9 cellular contexts compared by ENCODE assay signal in genomic region chr15:57541805-57542504, GRCh38. TPM values are rescaled to one million over a fixed set of nuclear protein-coding genes. Genes with fewer than 3 reads are reported as not detected.
DNase-seq lines count a peak whose midpoint lies in the region; ATAC-seq, FAIRE-seq and TF ChIP-seq lines count a peak whose summit lies in the region.
"Had no signal": no experiment of that assay in that cellular context is flagged by ENCODE, and none has a peak within 500 bp of the region (broad histone marks: within the 10 kb centered on the region; RNA-seq: fewer than 3 reads in every experiment).

No MANE protein-coding gene starts in this region.

- ATAC-seq in CD8-positive, alpha-beta T cell, result no peak
- no peak for ATAC-seq in HG03139 (IDR thresholded peaks at IDR 0.05; ENCODE audit: unreplicated experiment)
- ATAC-seq in stimulated activated memory B cell treated with anti-CD40 and anti-IgM and Interleukin-4, amounts not matched to agents 10 μg/mL and 1 μg/mL and 100 μg/mL, for 72 hours, result no peak

- H3K4me1 Mint-ChIP-seq in CD8-positive, alpha-beta T cell (ENCODE audit: low read depth), result no peaks in the 10 kb centered on the region
- H3K4me1 Mint-ChIP-seq in stimulated activated memory B cell treated with anti-CD40 and anti-IgM and Interleukin-4, amounts not matched to agents 10 μg/mL and 1 μg/mL and 100 μg/mL, for 72 hours, result peaks cover 8% of the 10 kb centered on the region

- no peak overlapping the region for H3K27ac Mint-ChIP-seq in CD8-positive, alpha-beta T cell
- H3K27ac Mint-ChIP-seq in stimulated activated memory B cell treated with anti-CD40 and anti-IgM and Interleukin-4, amounts not matched to agents 10 μg/mL and 1 μg/mL and 100 μg/mL, for 72 hours, result no peak overlapping the region

- CTCF ChIA-PET in CD8-positive, alpha-beta T cell (lab: Charles Lee), result interaction anchor here (0.7 to 2.3 kb wide), 9 partner anchors 9 to 123 kb away, joined by 3 to 8 read pairs (median 4); no protein-coding TSS in a partner anchor

- no peaks in the 10 kb centered on the region for H3K36me3 ChIP-seq in CD8-positive, alpha-beta T cell (ENCODE audit: insufficient read depth, low read length)
- H3K36me3 ChIP-seq in brain microvascular endothelial cell (replicated peaks) (no peaks in the 10 kb centered on the region), keratinocyte (ENCODE audit: control insufficient read depth in 2 of 2, extremely low read depth in 1 of 2, insufficient read depth in 2 of 2, low read length in 2 of 2) (no peaks in the 10 kb centered on the region)

- H3K27me3 Mint-ChIP-seq in CD8-positive, alpha-beta T cell (ENCODE audit: low read depth), result no peaks in the 10 kb centered on the region
- H3K27me3 Mint-ChIP-seq in stimulated activated memory B cell treated with anti-CD40 and anti-IgM and Interleukin-4, amounts not matched to agents 10 μg/mL and 1 μg/mL and 100 μg/mL, for 72 hours, result peaks cover 41% of the 10 kb centered on the region

- H3K27ac ChIP-seq in CD8-positive, alpha-beta T cell (ENCODE audit: low read depth, low read length), result no peak overlapping the region
- H3K27ac ChIP-seq in brain microvascular endothelial cell (no peak overlapping the region), keratinocyte (ENCODE audit: control insufficient read depth, insufficient read depth, low read length) (no peak overlapping the region)
- H3K27ac ChIP-seq: SK-N-MC had no signal

- H3K4me2 ChIP-seq in keratinocyte (ENCODE audit: control insufficient read depth, extremely low read depth, insufficient read depth, low read depth, low read length), result no peak overlapping the region

- in situ Hi-C loops in brain microvascular endothelial cell (cut with HindIII; ENCODE audit: low pct_ligation_motif_present, low sequenced_read_pairs), result no loop called here

- no peak overlapping the region for H3K4me3 Mint-ChIP-seq in CD8-positive, alpha-beta T cell
- no peak overlapping the region for H3K4me3 Mint-ChIP-seq in stimulated activated memory B cell treated with anti-CD40 and anti-IgM and Interleukin-4, amounts not matched to agents 10 μg/mL and 1 μg/mL and 100 μg/mL, for 72 hours

- POLR2A ChIA-PET in CD8-positive, alpha-beta T cell (lab: Charles Lee), result no interaction called here

- DNase-seq in CD8-positive, alpha-beta T cell, result peak in 2 of 7 experiments; percentile 10 to 26
- peak; percentile 26 for DNase-seq in H54 (ENCODE audit: insufficient read length, low spot score)
- peak; percentile 9 for DNase-seq in NOMO-1 treated with DMSO at 0.1 percent for 48 hours (lab: John Stamatoyannopoulos, UW; ENCODE audit: unreplicated experiment)
- peak; percentile 80 for DNase-seq in brain microvascular endothelial cell
- no peak for DNase-seq in keratinocyte (ENCODE audit: low read depth, low spot score)
- DNase-seq in stimulated activated CD4-positive, alpha-beta T cell treated with anti-CD3 and anti-CD28 coated beads, Interleukin-4, amount 100 ng/mL, for 48 hours (ENCODE audit: low read depth in 2 of 2), result peak; percentile 20 to 26

- peak; percentile 33 for TF ChIP-seq CTCF in CD8-positive, alpha-beta T cell (IDR thresholded peaks at IDR 0.05)
- TF ChIP-seq CTCF in brain microvascular endothelial cell (IDR thresholded peaks at IDR 0.05; ENCODE audit: low read depth, low read length, missing control alignments) (peak; percentile 94), keratinocyte (optimal IDR thresholded peaks at IDR 0.05 in 1 of 3, IDR thresholded peaks at IDR 0.05 in 1 of 3, conservative IDR thresholded peaks at IDR 0.05 in 1 of 3; ENCODE audit: extremely low read depth in 1 of 3, insufficient read depth in 2 of 3, low read length in 3 of 3) (peak; percentile 76 to 89 (median 81))

- FAIRE-seq in H54 (lab: Jason Lieb, UNC), result no peak
- peak; percentile 92 for FAIRE-seq in keratinocyte (lab: Jason Lieb, UNC)

- H3K79me2 ChIP-seq in keratinocyte (ENCODE audit: control insufficient read depth, insufficient read depth, low read length), result no peaks in the 10 kb centered on the region

- no peaks in the 10 kb centered on the region for H3K9me3 Mint-ChIP-seq in CD8-positive, alpha-beta T cell
- H3K9me3 Mint-ChIP-seq in stimulated activated memory B cell treated with anti-CD40 and anti-IgM and Interleukin-4, amounts not matched to agents 10 μg/mL and 1 μg/mL and 100 μg/mL, for 72 hours, result peaks cover 15% of the 10 kb centered on the region

- intact Hi-C loops in CD8-positive, alpha-beta T cell (cut with DNase I, micrococcal nuclease), result loop anchor here in 1 of 2 experiments (5.0 kb wide), 1 partner anchor 200 kb away; no protein-coding TSS in a partner anchor

- no peaks in the 10 kb centered on the region for H4K20me1 ChIP-seq in keratinocyte (ENCODE audit: control insufficient read depth, extremely low read depth, insufficient read depth, low read length)

- dilution Hi-C loops in keratinocyte (cut with MboI; ENCODE audit: extremely low pct_ligation_motif_present, low sequenced_read_pairs), result loop anchor here (25.0 kb wide), 1 partner anchor 205 kb away; no protein-coding TSS in a partner anchor

- H3K4me3 ChIP-seq in CD8-positive, alpha-beta T cell (ENCODE audit: low read depth, low read length), result no peak overlapping the region
- H3K4me3 ChIP-seq in brain microvascular endothelial cell (ENCODE audit: low read depth, low read length), result no peak overlapping the region
- no peak overlapping the region for H3K4me3 ChIP-seq in keratinocyte (ENCODE audit: control insufficient read depth in 2 of 3, extremely low read depth in 1 of 3, insufficient read depth in 2 of 3, low read depth in 1 of 3, low read length in 3 of 3)
- H3K4me3 ChIP-seq: SK-N-MC had no signal

- no peaks in the 10 kb centered on the region for H3K36me3 Mint-ChIP-seq in CD8-positive, alpha-beta T cell
- H3K36me3 Mint-ChIP-seq in stimulated activated memory B cell treated with anti-CD40 and anti-IgM and Interleukin-4, amounts not matched to agents 10 μg/mL and 1 μg/mL and 100 μg/mL, for 72 hours, result peaks cover 10% of the 10 kb centered on the region

- H3K4me1 ChIP-seq in CD8-positive, alpha-beta T cell (ENCODE audit: insufficient read depth, low read length), result no peaks in the 10 kb centered on the region
- no peaks in the 10 kb centered on the region for H3K4me1 ChIP-seq in keratinocyte (ENCODE audit: control insufficient read depth, extremely low read depth, insufficient read depth, low read length)

- no peak overlapping the region for H2AFZ ChIP-seq in keratinocyte (ENCODE audit: control insufficient read depth, low read length)

- TF ChIP-seq POLR2A in H54 (IDR thresholded peaks at IDR 0.05; ENCODE audit: low read depth, low read length), result no peak

- H3K9ac ChIP-seq in keratinocyte (ENCODE audit: control insufficient read depth, extremely low read depth, insufficient read depth, low read length), result no peak overlapping the region

- H3K9me3 ChIP-seq in CD8-positive, alpha-beta T cell (ENCODE audit: low read length), result no peaks in the 10 kb centered on the region
- no peaks in the 10 kb centered on the region for H3K9me3 ChIP-seq in keratinocyte (ENCODE audit: control insufficient read depth, low read depth, low read length)

- no peaks in the 10 kb centered on the region for H3K9me1 ChIP-seq in keratinocyte (ENCODE audit: control insufficient read depth, extremely low read depth, insufficient read depth, low read length)

- H3K27me3 ChIP-seq in CD8-positive, alpha-beta T cell (ENCODE audit: insufficient read depth, low read length), result no peaks in the 10 kb centered on the region
- H3K27me3 ChIP-seq in brain microvascular endothelial cell (replicated peaks) (no peaks in the 10 kb centered on the region), keratinocyte (ENCODE audit: control insufficient read depth, extremely low read depth, insufficient read depth, low read length) (peaks cover 10% of the 10 kb centered on the region)

RNA-seq across cellular contexts. Expression of gene MYZAP, which starts 49.7 kb away (rescaled TPM):
- under 1 TPM in 1 of 2 experiments, not detected in 1; 0.31 TPM for total RNA-seq in CD8-positive, alpha-beta T cell
- 1.1 to 1.8 TPM (median 1.3 TPM) in 3 replicates for polyA plus RNA-seq in keratinocyte
- 3.9 TPM for polyA plus RNA-seq in keratinocyte (2011; ENCODE audit: low read depth)
- polyA plus RNA-seq in keratinocyte (2011; cell fraction: cytosol; rRNA removed), result 0.86 and 1.5 TPM in 2 replicates
- 0.96 and 1.4 TPM in 2 replicates for polyA plus RNA-seq in keratinocyte (2011; cell fraction: nucleus; rRNA removed)
- polyA plus RNA-seq in keratinocyte (2012; ENCODE audit: low replicate concordance), result 0.92 and 4.7 TPM in 2 replicates
- 0.16 to 0.33 TPM (median 0.30 TPM) in 3 replicates for polyA minus RNA-seq in keratinocyte
- not detected for polyA minus RNA-seq in keratinocyte (2011; cell fraction: cytosol; rRNA and poly(A)+ RNA removed)
- polyA minus RNA-seq in keratinocyte (2011; cell fraction: nucleus; rRNA and poly(A)+ RNA removed), result 0.63 TPM in 1 of 2 replicates, not detected in the other

Comparison
In these comparisons a context has a peak if more than half of its experiments do, and no peak if none do; other contexts are left out.
1. CTCF ChIP-seq: peak in every context shown above with its lines; median percentile 94 in brain microvascular endothelial cell; 81 in keratinocyte; 33 in CD8-positive, alpha-beta T cell.